Comparison of ENCODE assay signal across 25 cellular contexts in genomic region chr11:69982675-69983570, GRCh38.
A peak's percentile ranks its signal among the peaks of the same experiment; 100 is the strongest.
DNase-seq lines count a peak whose midpoint lies in the region; ATAC-seq and TF ChIP-seq lines count a peak whose summit lies in the region.
"Had no signal": no experiment of that assay in that cellular context is flagged by ENCODE, and none has a peak within 500 bp of the region (broad histone marks: within the 10 kb centered on the region; RNA-seq: fewer than 3 reads in every experiment).

No MANE protein-coding gene starts in this region.

- H2BK12ac ChIP-seq in neuronal stem cell (ENCODE audit: low read length) = no peak overlapping the region

- H3K4me1 ChIP-seq in BLaER1 treated with 17β-estradiol and CSF1 and Interleukin-3, amounts not matched to agents 10 nM and 100 nM = peaks cover 54 to 94% (median 78%) of the 10 kb centered on the region in 10 experiments
- H3K4me1 ChIP-seq in neuronal stem cell (ENCODE audit: control insufficient read depth in 2 of 2, insufficient read depth in 1 of 2, low read depth in 1 of 2, low read length in 2 of 2) = peaks cover 0 to 13% of the 10 kb centered on the region in 2 donors

- H2BK5ac ChIP-seq in neuronal stem cell (ENCODE audit: low read length) = no peak overlapping the region

- no peak overlapping the region for H3K4me3 ChIP-seq in BLaER1 treated with 17β-estradiol and CSF1 and Interleukin-3, amounts not matched to agents 10 nM and 100 nM
- no peak overlapping the region for H3K4me3 ChIP-seq in neuronal stem cell (ENCODE audit: low read length in 2 of 2)
- H3K4me3 ChIP-seq: GM12878, lung, ovary had no signal

- peak overlapping the region in 3 of 11 experiments; percentile 16 to 84 (median 34); a peak in 5 of 22 replicates for H3K27ac ChIP-seq in BLaER1 treated with 17β-estradiol and CSF1 and Interleukin-3, amounts not matched to agents 10 nM and 100 nM
- H3K27ac ChIP-seq in cingulate gyrus (ENCODE audit: low read depth, low read length) (peak overlapping the region; percentile 19), neuronal stem cell (replicated peaks; ENCODE audit: low read length) (no peak overlapping the region)
- H3K27ac ChIP-seq: ovary had no signal

- H3K23ac ChIP-seq in neuronal stem cell (ENCODE audit: low read depth, low read length, poor library complexity) = peak overlapping the region; percentile 88

- H2AFZ ChIP-seq in neuronal stem cell (ENCODE audit: low read length) = no peak overlapping the region

- ATAC-seq in HG02678 (IDR thresholded peaks at IDR 0.05; ENCODE audit: unreplicated experiment) = no peak
- ATAC-seq: GM12878, Right ventricle myocardium inferior had no signal

- H2BK15ac ChIP-seq in neuronal stem cell (ENCODE audit: low read length) = peak overlapping the region; percentile 18

- no peak overlapping the region for H3K14ac ChIP-seq in neuronal stem cell (ENCODE audit: low read length)

- H3K9me3 ChIP-seq in BLaER1 treated with 17β-estradiol and CSF1 and Interleukin-3, amounts not matched to agents 10 nM and 100 nM (replicated peaks in 1 of 11) = no peaks in the 10 kb centered on the region
- no peaks in the 10 kb centered on the region for H3K9me3 ChIP-seq in neuronal stem cell (replicated peaks in 1 of 2; ENCODE audit: control insufficient read depth in 2 of 2, insufficient read depth in 1 of 2, low read depth in 1 of 2, low read length in 2 of 2)
- H3K9me3 ChIP-seq: ovary had no signal

- DNase-seq in NCI-H2227 (lab: John Stamatoyannopoulos, UW; ENCODE audit: unreplicated experiment) = peak; percentile 72
- no peak for DNase-seq in neuronal stem cell (ENCODE audit: low spot score)
- DNase-seq in DMS79 (lab: John Stamatoyannopoulos, UW) = no peak
- no peak for DNase-seq in GM20000 (ENCODE audit: low spot score)
- DNase-seq in ecto neural progenitor cell (ENCODE audit: low spot score) = no peak
- DNase-seq: activated CD4-positive, alpha-beta T cell treated with anti-CD3 and anti-CD28 coated beads for 48 hours; activated CD8-positive, alpha-beta memory T cell treated with anti-CD3 and anti-CD28 coated beads for 24 hours; activated gamma-delta T cell treated with Interleukin-2 at 50 U/mL for 16 hours; CD4-positive, alpha-beta T cell; effector CD4-positive, alpha-beta T cell; head of caudate nucleus; NCI-H1105; NCI-H2029; NCI-H226; NCI-H82; nephron progenitor cell; ovary; PC-3; retina had no signal

- peaks cover 10 to 69% (median 19%) of the 10 kb centered on the region in 11 experiments; a peak in 21 of 22 replicates for H3K27me3 ChIP-seq in BLaER1 treated with 17β-estradiol and CSF1 and Interleukin-3, amounts not matched to agents 10 nM and 100 nM
- peaks cover 16 to 77% (median 49%) of the 10 kb centered on the region in 3 experiments for H3K27me3 ChIP-seq in neuronal stem cell (ENCODE audit: control insufficient read depth in 3 of 3, insufficient read depth in 3 of 3, low read depth in 1 of 3, low read length in 3 of 3)
- H3K27me3 ChIP-seq: ovary had no signal

- WGBS in neuronal stem cell (ENCODE audit: extremely low coverage in 2 of 2, insufficient read length in 2 of 2, insufficient replicate concordance in 1 of 2), 2 donors = no CpG with 5 or more reads among the region's 20 CpGs

- H2BK120ac ChIP-seq in neuronal stem cell (ENCODE audit: low read depth, low read length) = no peak overlapping the region

- no peak overlapping the region for H4K91ac ChIP-seq in neuronal stem cell (ENCODE audit: low read depth, low read length, poor library complexity)

- H3K4ac ChIP-seq in neuronal stem cell (ENCODE audit: low read length) = no peak overlapping the region

- peak overlapping the region in 3 of 11 experiments; percentile 4 to 31 (median 29); a peak in 3 of 22 replicates for H3K9ac ChIP-seq in BLaER1 treated with 17β-estradiol and CSF1 and Interleukin-3, amounts not matched to agents 10 nM and 100 nM
- H3K9ac ChIP-seq in neuronal stem cell (ENCODE audit: low read depth, low read length, poor library complexity) = no peak overlapping the region

- no peak for TF ChIP-seq CTCF in GM20000 (IDR thresholded peaks at IDR 0.05; ENCODE audit: extremely low read depth, missing control alignments)

- H3K79me1 ChIP-seq in neuronal stem cell (ENCODE audit: low read depth, low read length) = no peaks in the 10 kb centered on the region

- no peak overlapping the region for H4K8ac ChIP-seq in neuronal stem cell (ENCODE audit: low read depth, low read length)

- H4K20me1 ChIP-seq in BLaER1 treated with 17β-estradiol and CSF1 and Interleukin-3, amounts not matched to agents 10 nM and 100 nM = peaks cover 0 to 45% (median 0%) of the 10 kb centered on the region in 11 experiments; a peak in 6 of 22 replicates

- peak overlapping the region; percentile 52 for H3K18ac ChIP-seq in neuronal stem cell (ENCODE audit: low read length)

- peak overlapping the region; percentile 14 to 100 (median 100); a peak in 19 of 22 replicates for H3K4me2 ChIP-seq in BLaER1 treated with 17β-estradiol and CSF1 and Interleukin-3, amounts not matched to agents 10 nM and 100 nM
- H3K4me2 ChIP-seq in neuronal stem cell (ENCODE audit: insufficient read depth, low read length, poor library complexity, severe bottlenecking) = no peak overlapping the region

- peak overlapping the region; percentile 65 for H2AK5ac ChIP-seq in neuronal stem cell (ENCODE audit: low read depth, low read length)

- H3K36me3 ChIP-seq in BLaER1 treated with 17β-estradiol and CSF1 and Interleukin-3, amounts not matched to agents 10 nM and 100 nM = no peaks in the 10 kb centered on the region
- no peaks in the 10 kb centered on the region for H3K36me3 ChIP-seq in neuronal stem cell (replicated peaks in 1 of 2; ENCODE audit: control insufficient read depth in 2 of 2, insufficient read depth in 2 of 2, low read length in 2 of 2)
- H3K36me3 ChIP-seq: ovary had no signal
